14 cellular contexts compared by ENCODE assay signal in genomic region chr19:48502720-48503018, GRCh38. TPM values are rescaled to one million over a fixed set of nuclear protein-coding genes. Genes with fewer than 3 reads are reported as not detected.
DNase-seq lines count a peak whose midpoint lies in the region; ATAC-seq and TF ChIP-seq lines count a peak whose summit lies in the region.
"Had no signal": no experiment of that assay in that cellular context is flagged by ENCODE, and none has a peak within 500 bp of the region (broad histone marks: within the 10 kb centered on the region; RNA-seq: fewer than 3 reads in every experiment).

No MANE protein-coding gene starts in this region.

- CTCF ChIA-PET in naive thymus-derived CD4-positive, alpha-beta T cell (lab: Charles Lee) = interaction anchor here (0.9 to 1.2 kb wide), 4 partner anchors 9 to 105 kb away, joined by 4 to 8 read pairs (median 4); no protein-coding TSS in a partner anchor

- peaks cover 0 to 14% (median 0%) of the 10 kb centered on the region in 11 experiments; a peak in 11 of 22 replicates for H4K20me1 ChIP-seq in BLaER1 treated with 17β-estradiol and CSF1 and Interleukin-3, amounts not matched to agents 10 nM and 100 nM

- H3K36me3 Mint-ChIP-seq in naive thymus-derived CD4-positive, alpha-beta T cell = peaks cover 0 to 6% (median 0%) of the 10 kb centered on the region in 5 donors

- intact Hi-C loops in naive thymus-derived CD4-positive, alpha-beta T cell (cut with micrococcal nuclease) = loop anchor here (1.0 kb wide), 2 partner anchors 8 to 9 kb away; no protein-coding TSS in a partner anchor

- no peaks in the 10 kb centered on the region for H3K36me3 ChIP-seq in BLaER1 treated with 17β-estradiol and CSF1 and Interleukin-3, amounts not matched to agents 10 nM and 100 nM
- H3K36me3 ChIP-seq in HUES48 (ENCODE audit: control insufficient read depth, insufficient read depth, low read length) = no peaks in the 10 kb centered on the region
- peaks cover 0 to 2% (median 0%) of the 10 kb centered on the region in 3 experiments for H3K36me3 ChIP-seq in naive thymus-derived CD4-positive, alpha-beta T cell (ENCODE audit: control insufficient read depth in 2 of 3, insufficient read depth in 3 of 3, low read length in 3 of 3)
- H3K36me3 ChIP-seq: heart left ventricle had no signal

- H3K27me3 Mint-ChIP-seq in naive thymus-derived CD4-positive, alpha-beta T cell = peaks cover 0 to 4% (median 0%) of the 10 kb centered on the region in 5 donors

- no peaks in the 10 kb centered on the region for H3K9me3 ChIP-seq in BLaER1 treated with 17β-estradiol and CSF1 and Interleukin-3, amounts not matched to agents 10 nM and 100 nM (replicated peaks in 1 of 11)
- H3K9me3 ChIP-seq in HUES48 (ENCODE audit: control insufficient read depth, insufficient read depth, low read length) = no peaks in the 10 kb centered on the region
- no peaks in the 10 kb centered on the region for H3K9me3 ChIP-seq in naive thymus-derived CD4-positive, alpha-beta T cell (ENCODE audit: control insufficient read depth in 2 of 3, low read length in 3 of 3)
- H3K9me3 ChIP-seq: heart left ventricle had no signal

- peak overlapping the region in 1 of 11 experiments; percentile 18; a peak in 1 of 22 replicates for H3K27ac ChIP-seq in BLaER1 treated with 17β-estradiol and CSF1 and Interleukin-3, amounts not matched to agents 10 nM and 100 nM
- H3K27ac ChIP-seq in HUES48 (ENCODE audit: low read depth, low read length) (peak overlapping the region; percentile 59), coronary artery (no peak overlapping the region)
- peak overlapping the region; percentile 60 for H3K27ac ChIP-seq in naive thymus-derived CD4-positive, alpha-beta T cell (ENCODE audit: low read depth, low read length)
- H3K27ac ChIP-seq: heart left ventricle had no signal

- peak overlapping the region in 1 of 10 experiments; percentile 38; a peak in 1 of 20 replicates for H3K4me3 ChIP-seq in BLaER1 treated with 17β-estradiol and CSF1 and Interleukin-3, amounts not matched to agents 10 nM and 100 nM
- H3K4me3 ChIP-seq in HUES48 (ENCODE audit: low read depth, low read length) = peak overlapping the region; percentile 62
- no peak overlapping the region for H3K4me3 ChIP-seq in coronary artery
- no peak overlapping the region for H3K4me3 ChIP-seq in naive thymus-derived CD4-positive, alpha-beta T cell (ENCODE audit: low read length)
- H3K4me3 ChIP-seq: heart left ventricle, lung had no signal

- peak overlapping the region in 7 of 10 donors; percentile 14 to 84 (median 78) for H3K4me3 Mint-ChIP-seq in naive thymus-derived CD4-positive, alpha-beta T cell

- POLR2A ChIA-PET in naive thymus-derived CD4-positive, alpha-beta T cell (lab: Charles Lee) = interaction anchor here (0.9 to 1.2 kb wide), 5 partner anchors 9 to 139 kb away, joined by 3 to 5 read pairs (median 4); partner anchors contain the start of gene SYNGR4

- no peak for TF ChIP-seq CTCF in coronary artery (IDR thresholded peaks at IDR 0.05)

- peak overlapping the region; percentile 39 to 80 (median 65); a peak in 21 of 22 replicates for H3K4me2 ChIP-seq in BLaER1 treated with 17β-estradiol and CSF1 and Interleukin-3, amounts not matched to agents 10 nM and 100 nM

- 0 out of 22 replicates have a peak overlapping the region, but pooled peaks of 1 of the 11 experiments have one; percentile 33 for H3K9ac ChIP-seq in BLaER1 treated with 17β-estradiol and CSF1 and Interleukin-3, amounts not matched to agents 10 nM and 100 nM
- no peak overlapping the region for H3K9ac ChIP-seq in HUES48 (ENCODE audit: low read depth, low read length)

- in situ Hi-C loops in KBM-7 (cut with MboI; ENCODE audit: low pct_unique_long_range_greater_than_20kb, low sequenced_read_pairs) = no loop called here

- H3K27me3 ChIP-seq in BLaER1 treated with 17β-estradiol and CSF1 and Interleukin-3, amounts not matched to agents 10 nM and 100 nM = peaks cover 31 to 37% (median 35%) of the 10 kb centered on the region in 11 experiments
- H3K27me3 ChIP-seq in HUES48 (ENCODE audit: control insufficient read depth, insufficient read depth, low read length) = no peaks in the 10 kb centered on the region
- H3K27me3 ChIP-seq in naive thymus-derived CD4-positive, alpha-beta T cell (ENCODE audit: control insufficient read depth in 2 of 2, insufficient read depth in 2 of 2, low read length in 2 of 2) = no peaks in the 10 kb centered on the region

- DNase-seq in coronary artery (ENCODE audit: low spot score) = peak; percentile 67
- DNase-seq in naive thymus-derived CD4-positive, alpha-beta T cell = no peak
- DNase-seq in KBM-7 = no peak
- DNase-seq in stimulated activated CD4-positive, alpha-beta T cell treated with anti-CD3 and anti-CD28 coated beads, Interleukin-15, amount 100 ng/mL, for 24 hours = no peak
- DNase-seq: activated naive CD4-positive, alpha-beta T cell treated with anti-CD3 and anti-CD28 coated beads for 36 hours; heart left ventricle; KG1 had no signal

- H3K27ac Mint-ChIP-seq in naive thymus-derived CD4-positive, alpha-beta T cell = peak overlapping the region in 8 of 9 donors; percentile 2 to 95 (median 74)
- H3K27ac Mint-ChIP-seq: activated naive CD4-positive, alpha-beta T cell treated with anti-CD3 and anti-CD28 coated beads for 36 hours had no signal

- peaks cover 0 to 26% (median 19%) of the 10 kb centered on the region in 7 donors for H3K4me1 Mint-ChIP-seq in naive thymus-derived CD4-positive, alpha-beta T cell

- peaks cover 0 to 1% (median 0%) of the 10 kb centered on the region in 11 donors for H3K9me3 Mint-ChIP-seq in naive thymus-derived CD4-positive, alpha-beta T cell
- H3K9me3 Mint-ChIP-seq: activated naive CD4-positive, alpha-beta T cell treated with anti-CD3 and anti-CD28 coated beads for 36 hours had no signal

- H3K4me1 ChIP-seq in BLaER1 treated with 17β-estradiol and CSF1 and Interleukin-3, amounts not matched to agents 10 nM and 100 nM = peaks cover 21 to 56% (median 44%) of the 10 kb centered on the region in 10 experiments
- 0 out of 2 replicates have a peak, but pooled peaks cover 12% of the 10 kb centered on the region for H3K4me1 ChIP-seq in HUES48 (ENCODE audit: control insufficient read depth, insufficient read depth, low read length)
- peaks cover 0 to 15% of the 10 kb centered on the region in 2 donors for H3K4me1 ChIP-seq in naive thymus-derived CD4-positive, alpha-beta T cell (ENCODE audit: control insufficient read depth in 2 of 2, insufficient read depth in 2 of 2, low read length in 2 of 2)

- no peak for ATAC-seq in naive thymus-derived CD4-positive, alpha-beta T cell
- no peak for ATAC-seq in HG03432 (IDR thresholded peaks at IDR 0.05; ENCODE audit: unreplicated experiment)
- ATAC-seq in HG02981 (IDR thresholded peaks at IDR 0.05; ENCODE audit: unreplicated experiment) = no peak

RNA-seq across cellular contexts. Expression of gene LMTK3, which starts 9.0 kb away (rescaled TPM):
- total RNA-seq in naive thymus-derived CD4-positive, alpha-beta T cell = 10 to 100 TPM in 4 of 5 experiments, 1 to 10 TPM in 1; 5.3 to 21.4 (median 19.2) TPM
- under 1 TPM in 1 of 2 donors, not detected in 1; 0.03 TPM for polyA plus RNA-seq in naive thymus-derived CD4-positive, alpha-beta T cell
- total RNA-seq: SK-MEL-5 had no signal

RNA-seq across cellular contexts. Expression of gene CYTH2, which starts 33.5 kb away (rescaled TPM):
- total RNA-seq in naive thymus-derived CD4-positive, alpha-beta T cell = 10 to 100 TPM; 41.0 to 82.1 (median 54.9) TPM
- polyA plus RNA-seq in naive thymus-derived CD4-positive, alpha-beta T cell = 10 to 100 TPM; 23.6 to 37.3 TPM

RNA-seq across cellular contexts. Expression of gene KCNJ14, which starts 47.3 kb away (rescaled TPM):
- 1 to 10 TPM; 1.5 to 3.9 (median 2.4) TPM for total RNA-seq in naive thymus-derived CD4-positive, alpha-beta T cell
- polyA plus RNA-seq in naive thymus-derived CD4-positive, alpha-beta T cell = under 1 TPM; 0.05 to 0.21 TPM

RNA-seq across cellular contexts. Expression of gene SULT2B1, which starts 49.3 kb away (rescaled TPM):
- total RNA-seq in naive thymus-derived CD4-positive, alpha-beta T cell = not detected
- under 1 TPM in 1 of 2 donors, not detected in 1; 0.41 TPM for polyA plus RNA-seq in naive thymus-derived CD4-positive, alpha-beta T cell
- total RNA-seq: activated naive CD4-positive, alpha-beta T cell treated with anti-CD3 and anti-CD28 coated beads for 36 hours; endothelial cell of umbilical vein had no signal
- polyA plus RNA-seq: endothelial cell of umbilical vein had no signal

RNA-seq across cellular contexts. Expression of gene GRWD1, which starts 56.9 kb away (rescaled TPM):
- 10 to 100 TPM; 26.1 to 45.8 (median 36.3) TPM for total RNA-seq in naive thymus-derived CD4-positive, alpha-beta T cell
- 10 to 100 TPM; 42.8 to 51.6 TPM for polyA plus RNA-seq in naive thymus-derived CD4-positive, alpha-beta T cell

Comparison
In these comparisons a context has a peak if more than half of its experiments do, and no peak if none do; other contexts are left out.
1. H3K27ac ChIP-seq: peak in HUES48 (single experiment) and naive thymus-derived CD4-positive, alpha-beta T cell (single experiment); none in coronary artery (0 of 2).